22 cellular contexts compared by ENCODE assay signal in the genomic region with DNA sequence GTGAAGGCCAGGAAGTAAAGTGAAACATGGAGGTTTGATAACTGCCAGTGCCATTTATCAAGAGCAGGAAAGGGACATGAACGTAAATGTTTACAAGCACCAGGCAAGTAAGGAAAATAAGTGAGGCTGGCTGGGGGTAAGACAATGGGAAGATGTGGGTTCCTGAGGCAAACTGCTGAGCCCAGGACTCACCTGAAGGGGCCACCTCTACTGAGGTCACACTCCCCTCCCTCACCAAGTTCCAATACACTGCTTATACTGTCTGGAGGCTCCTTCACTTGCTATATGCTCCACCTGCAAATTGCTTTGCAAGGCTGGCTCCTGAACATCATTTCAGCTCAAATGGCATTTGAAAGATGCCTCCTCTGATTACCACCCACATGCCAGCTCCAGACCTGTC. TPM values are rescaled to one million over a fixed set of nuclear protein-coding genes. Genes with fewer than 3 reads are reported as not detected.
"Had no signal": no experiment of that assay in that cellular context is flagged by ENCODE, and none has a peak within 500 bp of the region (broad histone marks: within the 10 kb centered on the region; RNA-seq: fewer than 3 reads in every experiment).

No MANE protein-coding gene starts in this region.

- ATAC-seq: heart left ventricle; left colon; left ventricle myocardium superior; mucosa of descending colon; naive thymus-derived CD8-positive, alpha-beta T cell; sciatic nerve; stimulated activated memory B cell treated with anti-CD40 and anti-IgM and Interleukin-4, amounts not matched to agents 10 μg/mL and 1 μg/mL and 100 μg/mL, for 72 hours; upper lobe of right lung had no signal

- H3K4me1 Mint-ChIP-seq: naive thymus-derived CD8-positive, alpha-beta T cell had no signal

- H3K27me3 ChIP-seq: heart left ventricle, neutrophil, tibial artery, upper lobe of right lung, vagina had no signal

- H3K36me3 Mint-ChIP-seq: naive thymus-derived CD8-positive, alpha-beta T cell; stimulated activated memory B cell treated with anti-CD40 and anti-IgM and Interleukin-4, amounts not matched to agents 10 μg/mL and 1 μg/mL and 100 μg/mL, for 72 hours had no signal

- H3K36me3 ChIP-seq: heart left ventricle, neutrophil, spleen, tibial artery, upper lobe of right lung, vagina had no signal

- H3K9me3 Mint-ChIP-seq: stimulated activated memory B cell treated with anti-CD40 and anti-IgM and Interleukin-4, amounts not matched to agents 10 μg/mL and 1 μg/mL and 100 μg/mL, for 72 hours; stimulated activated naive CD8-positive, alpha-beta T cell treated with anti-CD3 and anti-CD28 coated beads, Interleukin-15, Interleukin-2, amounts not matched to agents 100 ng/mL and 50 ng/mL, for 24 hours had no signal

- H3K4me3 Mint-ChIP-seq: endodermal cell; naive thymus-derived CD8-positive, alpha-beta T cell; stimulated activated memory B cell treated with anti-CD40 and anti-IgM and Interleukin-4, amounts not matched to agents 10 μg/mL and 1 μg/mL and 100 μg/mL, for 72 hours; stimulated activated naive CD8-positive, alpha-beta T cell treated with anti-CD3 and anti-CD28 coated beads, Interleukin-15, Interleukin-2, amounts not matched to agents 100 ng/mL and 50 ng/mL, for 24 hours had no signal

- H3K9me3 ChIP-seq: neutrophil, tibial artery, upper lobe of right lung, vagina had no signal

- H3K4me1 ChIP-seq: tibial artery, upper lobe of right lung had no signal

- H3K27ac Mint-ChIP-seq: endodermal cell; stimulated activated memory B cell treated with anti-CD40 and anti-IgM and Interleukin-4, amounts not matched to agents 10 μg/mL and 1 μg/mL and 100 μg/mL, for 72 hours; stimulated activated naive CD8-positive, alpha-beta T cell treated with anti-CD3 and anti-CD28 coated beads, Interleukin-15, Interleukin-2, amounts not matched to agents 100 ng/mL and 50 ng/mL, for 24 hours had no signal

- H3K27ac ChIP-seq: heart left ventricle, neutrophil, spleen, tibial artery, upper lobe of right lung, vagina had no signal

- H3K4me3 ChIP-seq: heart left ventricle, lung, mucosa of descending colon, spleen, tibial artery, upper lobe of right lung, vagina had no signal

- DNase-seq: dermis blood vessel endothelial cell; endodermal cell; erythroblast; heart left ventricle; hippocampal formation; left colon; left ventricle myocardium superior; mucosa of descending colon; naive thymus-derived CD8-positive, alpha-beta T cell; posterior cingulate gyrus; spleen; stimulated activated CD4-positive, alpha-beta T cell treated with anti-CD3 and anti-CD28 coated beads, Interleukin-15, amount 100 ng/mL, for 24 hours; stimulated activated CD4-positive, alpha-beta T cell treated with anti-CD3 and anti-CD28 coated beads, Interleukin-1b, Interleukin-23, amount 100 ng/mL, for 48 hours; stimulated activated CD4-positive, alpha-beta T cell treated with anti-CD3 and anti-CD28 coated beads, Interleukin-4, amount 100 ng/mL, for 24 hours; tibial artery; upper lobe of right lung had no signal

RNA-seq across cellular contexts. Expression of a gene that starts 10.3 kb away (rescaled TPM):
- polyA plus RNA-seq: naive thymus-derived CD8-positive, alpha-beta T cell had no signal
